Comparison of ENCODE assay signal across 5 cellular contexts in genomic region chrX:153276049-153276448, GRCh38. TPM values are rescaled to one million over a fixed set of nuclear protein-coding genes. Genes with fewer than 3 reads are reported as not detected.
"Had no signal": no experiment of that assay in that cellular context is flagged by ENCODE, and none has a peak within 500 bp of the region (broad histone marks: within the 10 kb centered on the region; RNA-seq: fewer than 3 reads in every experiment).

No MANE protein-coding gene starts in this region.

RNA-seq across cellular contexts. Expression of gene PNMA6F, which starts 45.5 kb away (rescaled TPM):
- total RNA-seq: GM23248, H4, H7, H9, HFFc6 had no signal
- polyA plus RNA-seq: GM23248 had no signal
